ENCODE assay signal across 2 cellular contexts in genomic region chr6:100891079-100891478, GRCh38.
A peak's percentile ranks its signal among the peaks of the same experiment; 100 is the strongest.
TF ChIP-seq lines count a peak whose summit lies in the region.

No MANE protein-coding gene starts in this region.

TF ChIP-seq in IMR-90, 13 proteins besides CTCF, POLR2A, EP300 and RAD21:
- TF ChIP-seq CHD1 (IDR thresholded peaks at IDR 0.05; ENCODE audit: low read depth, low read length), result no peak
- TF ChIP-seq ELK1 (IDR thresholded peaks at IDR 0.05; ENCODE audit: borderline replicate concordance, low read depth, low read length), result no peak
- no peak for TF ChIP-seq SMC3 (IDR thresholded peaks at IDR 0.05; ENCODE audit: low read depth, low read length)
- no peak for TF ChIP-seq NFE2L2 (IDR thresholded peaks at IDR 0.05; ENCODE audit: low read depth, low read length)
- no peak for TF ChIP-seq FOS (IDR thresholded peaks at IDR 0.05; ENCODE audit: low read depth, low read length)
- TF ChIP-seq MXI1 (IDR thresholded peaks at IDR 0.05; ENCODE audit: borderline replicate concordance, low read depth, low read length), result no peak
- no peak for TF ChIP-seq RFX5 (IDR thresholded peaks at IDR 0.05; ENCODE audit: low read depth, low read length)
- TF ChIP-seq RCOR1 (IDR thresholded peaks at IDR 0.05; ENCODE audit: insufficient replicate concordance, low read length), result no peak
- no peak for TF ChIP-seq CEBPB (IDR thresholded peaks at IDR 0.05; ENCODE audit: low read depth, low read length)
- TF ChIP-seq BHLHE40 (IDR thresholded peaks at IDR 0.05; ENCODE audit: low read depth, low read length), result no peak
- no peak for TF ChIP-seq MAFK (IDR thresholded peaks at IDR 0.05; ENCODE audit: low read depth, low read length)
- TF ChIP-seq USF2 (IDR thresholded peaks at IDR 0.05; ENCODE audit: low read depth, low read length), result no peak
- TF ChIP-seq MAZ (IDR thresholded peaks at IDR 0.05; ENCODE audit: borderline replicate concordance, low read depth, low read length), result no peak

TF ChIP-seq in K562, 482 proteins besides CTCF, POLR2A, EP300 and RAD21 (continues in another document):
- TF ChIP-seq RBM34 (IDR thresholded peaks at IDR 0.05; ENCODE audit: borderline replicate concordance, insufficient read depth, low read length), result no peak
- no peak for TF ChIP-seq TBP (optimal IDR thresholded peaks at IDR 0.05; ENCODE audit: low read depth, low read length)
- TF ChIP-seq TRIM24 (IDR thresholded peaks at IDR 0.05), result peak in 1 of 2 experiments; percentile 37; a peak in 2 of 4 replicates
- no peak for TF ChIP-seq CSDE1 (IDR thresholded peaks at IDR 0.05)
- no peak for TF ChIP-seq NFIX (CRISPR knock-in tag; IDR thresholded peaks at IDR 0.05; ENCODE audit: low read depth)
- TF ChIP-seq, protein P1, sequence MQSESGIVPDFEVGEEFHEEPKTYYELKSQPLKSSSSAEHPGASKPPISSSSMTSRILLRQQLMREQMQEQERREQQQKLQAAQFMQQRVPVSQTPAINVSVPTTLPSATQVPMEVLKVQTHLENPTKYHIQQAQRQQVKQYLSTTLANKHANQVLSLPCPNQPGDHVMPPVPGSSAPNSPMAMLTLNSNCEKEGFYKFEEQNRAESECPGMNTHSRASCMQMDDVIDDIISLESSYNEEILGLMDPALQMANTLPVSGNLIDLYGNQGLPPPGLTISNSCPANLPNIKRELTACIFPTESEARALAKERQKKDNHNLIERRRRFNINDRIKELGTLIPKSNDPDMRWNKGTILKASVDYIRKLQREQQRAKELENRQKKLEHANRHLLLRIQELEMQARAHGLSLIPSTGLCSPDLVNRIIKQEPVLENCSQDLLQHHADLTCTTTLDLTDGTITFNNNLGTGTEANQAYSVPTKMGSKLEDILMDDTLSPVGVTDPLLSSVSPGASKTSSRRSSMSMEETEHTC (IDR thresholded peaks at IDR 0.05), result no peak
- no peak for TF ChIP-seq ZC3H8 (IDR thresholded peaks at IDR 0.05)
- peak; percentile 44; the same call in 1 of the 2 replicates for TF ChIP-seq PML (IDR thresholded peaks at IDR 0.05; ENCODE audit: low read length)
- TF ChIP-seq MIER1 (IDR thresholded peaks at IDR 0.05; ENCODE audit: low read depth), result no peak
- no peak for TF ChIP-seq ARHGAP35 (IDR thresholded peaks at IDR 0.05; ENCODE audit: partially characterized antibody)
- no peak for TF ChIP-seq ZNF318 (IDR thresholded peaks at IDR 0.05; ENCODE audit: borderline replicate concordance in 1 of 2, low read depth in 1 of 2)
- no peak for TF ChIP-seq CCAR2 (IDR thresholded peaks at IDR 0.05; ENCODE audit: low read depth, low read length)
- peak; percentile 67; the same call in 1 of the 2 replicates for TF ChIP-seq SMARCA4 (IDR thresholded peaks at IDR 0.05)
- TF ChIP-seq, protein P2, sequence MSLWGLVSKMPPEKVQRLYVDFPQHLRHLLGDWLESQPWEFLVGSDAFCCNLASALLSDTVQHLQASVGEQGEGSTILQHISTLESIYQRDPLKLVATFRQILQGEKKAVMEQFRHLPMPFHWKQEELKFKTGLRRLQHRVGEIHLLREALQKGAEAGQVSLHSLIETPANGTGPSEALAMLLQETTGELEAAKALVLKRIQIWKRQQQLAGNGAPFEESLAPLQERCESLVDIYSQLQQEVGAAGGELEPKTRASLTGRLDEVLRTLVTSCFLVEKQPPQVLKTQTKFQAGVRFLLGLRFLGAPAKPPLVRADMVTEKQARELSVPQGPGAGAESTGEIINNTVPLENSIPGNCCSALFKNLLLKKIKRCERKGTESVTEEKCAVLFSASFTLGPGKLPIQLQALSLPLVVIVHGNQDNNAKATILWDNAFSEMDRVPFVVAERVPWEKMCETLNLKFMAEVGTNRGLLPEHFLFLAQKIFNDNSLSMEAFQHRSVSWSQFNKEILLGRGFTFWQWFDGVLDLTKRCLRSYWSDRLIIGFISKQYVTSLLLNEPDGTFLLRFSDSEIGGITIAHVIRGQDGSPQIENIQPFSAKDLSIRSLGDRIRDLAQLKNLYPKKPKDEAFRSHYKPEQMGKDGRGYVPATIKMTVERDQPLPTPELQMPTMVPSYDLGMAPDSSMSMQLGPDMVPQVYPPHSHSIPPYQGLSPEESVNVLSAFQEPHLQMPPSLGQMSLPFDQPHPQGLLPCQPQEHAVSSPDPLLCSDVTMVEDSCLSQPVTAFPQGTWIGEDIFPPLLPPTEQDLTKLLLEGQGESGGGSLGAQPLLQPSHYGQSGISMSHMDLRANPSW (CRISPR knock-in tag; IDR thresholded peaks at IDR 0.05), result no peak
- TF ChIP-seq ZNF551 (CRISPR knock-in tag; IDR thresholded peaks at IDR 0.05), result no peak
- no peak for TF ChIP-seq ZNF589 (CRISPR knock-in tag; IDR thresholded peaks at IDR 0.05; ENCODE audit: low read depth)
- TF ChIP-seq SMAD2 (IDR thresholded peaks at IDR 0.05; ENCODE audit: low read depth, low read length), result no peak
- TF ChIP-seq MEIS2 (IDR thresholded peaks at IDR 0.05; ENCODE audit: partially characterized antibody), result peak; percentile 39
- TF ChIP-seq TCF7 (IDR thresholded peaks at IDR 0.05; ENCODE audit: borderline replicate concordance), result no peak
- TF ChIP-seq SMARCC2 (IDR thresholded peaks at IDR 0.05; ENCODE audit: low read depth), result peak; percentile 78; the same call in 1 of the 2 replicates
- TF ChIP-seq, protein P3, sequence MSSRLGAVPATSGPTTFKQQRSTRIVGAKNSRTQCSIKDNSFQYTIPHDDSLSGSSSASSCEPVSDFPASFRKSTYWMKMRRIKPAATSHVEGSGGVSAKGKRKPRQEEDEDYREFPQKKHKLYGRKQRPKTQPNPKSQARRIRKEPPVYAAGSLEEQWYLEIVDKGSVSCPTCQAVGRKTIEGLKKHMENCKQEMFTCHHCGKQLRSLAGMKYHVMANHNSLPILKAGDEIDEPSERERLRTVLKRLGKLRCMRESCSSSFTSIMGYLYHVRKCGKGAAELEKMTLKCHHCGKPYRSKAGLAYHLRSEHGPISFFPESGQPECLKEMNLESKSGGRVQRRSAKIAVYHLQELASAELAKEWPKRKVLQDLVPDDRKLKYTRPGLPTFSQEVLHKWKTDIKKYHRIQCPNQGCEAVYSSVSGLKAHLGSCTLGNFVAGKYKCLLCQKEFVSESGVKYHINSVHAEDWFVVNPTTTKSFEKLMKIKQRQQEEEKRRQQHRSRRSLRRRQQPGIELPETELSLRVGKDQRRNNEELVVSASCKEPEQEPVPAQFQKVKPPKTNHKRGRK (tag; IDR thresholded peaks at IDR 0.05), result no peak
- peak; percentile 49 for TF ChIP-seq TCF3 (CRISPR knock-in tag; IDR thresholded peaks at IDR 0.05)
- TF ChIP-seq CHCHD3 (CRISPR knock-in tag; IDR thresholded peaks at IDR 0.05), result no peak
- TF ChIP-seq CEBPZ (IDR thresholded peaks at IDR 0.05; ENCODE audit: borderline replicate concordance, low read depth, low read length), result no peak
- TF ChIP-seq ZNF3 (CRISPR knock-in tag; IDR thresholded peaks at IDR 0.05), result no peak
- no peak for TF ChIP-seq GTF2E2 (tag; IDR thresholded peaks at IDR 0.05)
- peak; percentile 85; the same call in 1 of the 2 replicates for TF ChIP-seq SMARCE1 (IDR thresholded peaks at IDR 0.05)
- no peak for TF ChIP-seq TCF7L2 (IDR thresholded peaks at IDR 0.05; ENCODE audit: low read depth, low read length)
- no peak for TF ChIP-seq REST (CRISPR knock-in tag; IDR thresholded peaks at IDR 0.05; ENCODE audit: low read depth)
- TF ChIP-seq DNMT1 (IDR thresholded peaks at IDR 0.05), result no peak
- TF ChIP-seq MCM7 (IDR thresholded peaks at IDR 0.05), result 0 out of 4 replicates have a peak, but pooled peaks of 1 of the 2 experiments have one; percentile 48
- TF ChIP-seq SREBF1 (IDR thresholded peaks at IDR 0.05; ENCODE audit: borderline replicate concordance, low read depth, low read length), result no peak
- TF ChIP-seq RCOR1 (IDR thresholded peaks at IDR 0.05; ENCODE audit: borderline replicate concordance in 1 of 2, low read depth in 2 of 2, low read length in 2 of 2), result no peak
- no peak for TF ChIP-seq HNRNPL (IDR thresholded peaks at IDR 0.05; ENCODE audit: low read depth, low read length)
- no peak for TF ChIP-seq NFXL1 (CRISPR knock-in tag; IDR thresholded peaks at IDR 0.05)
- no peak for TF ChIP-seq SNRNP70 (optimal IDR thresholded peaks at IDR 0.05; ENCODE audit: low read depth, low read length)
- no peak for TF ChIP-seq PCBP2 (IDR thresholded peaks at IDR 0.05; ENCODE audit: low read depth, low read length, poor library complexity, severe bottlenecking)
